ENCODE assay signal across 1 cellular context in genomic region chr7:150362989-150363769, GRCh38.
TF ChIP-seq lines count a peak whose summit lies in the region.

No MANE protein-coding gene starts in this region.

TF ChIP-seq in K562, 482 proteins besides CTCF, POLR2A, EP300 and RAD21:
- TF ChIP-seq RBM39 (optimal IDR thresholded peaks at IDR 0.05; ENCODE audit: low read depth, low read length), result no peak
- TF ChIP-seq SREBF2 (CRISPR knock-in tag; IDR thresholded peaks at IDR 0.05), result 0 out of 2 replicates have a peak, but pooled peaks have one; percentile 55
- no peak for TF ChIP-seq ZNF780A (CRISPR knock-in tag; IDR thresholded peaks at IDR 0.05)
- TF ChIP-seq SOX6 (IDR thresholded peaks at IDR 0.05), result no peak
- TF ChIP-seq ZKSCAN8 (CRISPR knock-in tag; IDR thresholded peaks at IDR 0.05), result no peak
- peak; percentile 22 for TF ChIP-seq RBBP5 (IDR thresholded peaks at IDR 0.05; ENCODE audit: borderline replicate concordance, insufficient read depth, low read length, poor library complexity, severe bottlenecking)
- TF ChIP-seq PRDM10 (IDR thresholded peaks at IDR 0.05; ENCODE audit: partially characterized antibody), result no peak
- TF ChIP-seq AFF4 (CRISPR knock-in tag; IDR thresholded peaks at IDR 0.05), result no peak
- TF ChIP-seq ATF1 (CRISPR knock-in tag; IDR thresholded peaks at IDR 0.05), result no peak
- TF ChIP-seq ATF1 (tag; IDR thresholded peaks at IDR 0.05), result no peak
